In the genomic region with DNA sequence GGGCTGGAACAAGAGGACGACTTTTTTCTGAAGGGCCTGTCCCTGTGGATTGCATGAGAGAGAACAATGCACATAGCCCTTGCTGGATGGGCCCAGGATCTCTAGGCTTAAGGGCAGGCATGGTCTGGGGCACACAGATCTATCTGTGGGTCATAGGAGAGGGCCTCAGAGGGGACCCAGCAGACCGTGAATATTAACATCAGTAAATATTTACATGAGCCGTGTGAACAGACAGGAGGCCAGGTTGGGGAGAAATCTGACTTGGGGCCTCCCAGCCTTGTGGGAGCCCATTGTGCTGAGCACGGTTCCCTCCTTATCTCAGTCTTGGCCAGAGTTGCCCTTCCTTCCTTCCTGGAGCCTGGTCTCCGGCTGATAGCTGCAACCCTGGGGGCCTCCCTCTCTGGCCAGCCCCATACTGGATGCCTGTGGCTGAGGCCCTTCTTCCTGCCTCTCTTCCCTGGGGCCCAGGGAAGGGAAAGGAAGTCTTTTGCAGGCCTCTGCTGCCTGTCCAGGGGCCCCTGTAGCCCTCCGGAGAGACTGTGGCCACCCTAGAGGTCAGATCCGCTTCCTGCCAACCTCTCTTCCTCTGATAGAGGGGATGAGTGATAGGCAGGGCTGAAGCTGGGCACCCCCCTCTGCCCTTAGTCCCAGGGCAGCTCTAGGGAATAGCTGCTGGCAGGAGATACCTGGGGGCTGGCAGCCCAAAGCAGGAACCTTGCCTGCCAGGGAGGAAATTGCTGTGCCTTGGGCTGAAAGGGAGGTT, we compare ENCODE assay signal across 13 cellular contexts. TPM values are rescaled to one million over a fixed set of nuclear protein-coding genes. Genes with fewer than 3 reads are reported as not detected.
A peak's percentile ranks its signal among the peaks of the same experiment; 100 is the strongest.
DNase-seq lines count a peak whose midpoint lies in the region; ATAC-seq lines count a peak whose summit lies in the region.
"Had no signal": no experiment of that assay in that cellular context is flagged by ENCODE, and none has a peak within 500 bp of the region (broad histone marks: within the 10 kb centered on the region; RNA-seq: fewer than 3 reads in every experiment).

No MANE protein-coding gene starts in this region.

- H3K9me3 Mint-ChIP-seq in activated CD8-positive, alpha-beta T cell treated with anti-CD3 and anti-CD28 coated beads, Interleukin-2, amount 10 ng/mL, durations not matched to agents 7 days and 5 days (ENCODE audit: insufficient read depth): no peaks in the 10 kb centered on the region
- H3K9me3 Mint-ChIP-seq: T-cell had no signal

- H3K4me3 ChIP-seq in HUES6 (ENCODE audit: low read depth, low read length) (no peak overlapping the region), stomach smooth muscle (ENCODE audit: low read length in 2 of 2) (no peak overlapping the region)

- no peaks in the 10 kb centered on the region for H3K36me3 Mint-ChIP-seq in activated CD8-positive, alpha-beta T cell treated with anti-CD3 and anti-CD28 coated beads, Interleukin-2, amount 10 ng/mL, durations not matched to agents 7 days and 5 days (ENCODE audit: low read depth)

- H3K4me1 ChIP-seq in HUES6 (ENCODE audit: control insufficient read depth, insufficient read depth, low read length): peaks cover 23% of the 10 kb centered on the region
- peaks cover 44% of the 10 kb centered on the region for H3K4me1 ChIP-seq in stomach smooth muscle (ENCODE audit: control insufficient read depth, insufficient read depth, low read length)

- H3K9me3 ChIP-seq in HUES6 (ENCODE audit: control insufficient read depth, insufficient read depth, low read depth, low read length) (no peaks in the 10 kb centered on the region), stomach smooth muscle (ENCODE audit: control insufficient read depth in 2 of 2, low read length in 2 of 2) (no peaks in the 10 kb centered on the region)

- no peak for ATAC-seq in activated CD8-positive, alpha-beta T cell treated with anti-CD3 and anti-CD28 coated beads, Interleukin-2, amount 10 ng/mL, durations not matched to agents 7 days and 5 days
- ATAC-seq in HG03175 (IDR thresholded peaks at IDR 0.05; ENCODE audit: unreplicated experiment) (no peak), GM19463 (IDR thresholded peaks at IDR 0.05; ENCODE audit: unreplicated experiment) (no peak)
- ATAC-seq: T-cell had no signal

- H3K27me3 Mint-ChIP-seq in activated CD8-positive, alpha-beta T cell treated with anti-CD3 and anti-CD28 coated beads, Interleukin-2, amount 10 ng/mL, durations not matched to agents 7 days and 5 days (ENCODE audit: low read depth): no peaks in the 10 kb centered on the region
- H3K27me3 Mint-ChIP-seq: T-cell had no signal

- CTCF ChIA-PET in activated CD8-positive, alpha-beta T cell treated with anti-CD3 and anti-CD28 coated beads, Interleukin-2, amount 10 ng/mL, durations not matched to agents 7 days and 5 days (lab: Charles Lee): interaction anchor here (0.7 to 1.4 kb wide), 3 partner anchors 9 to 36 kb away, joined by 3 read pairs; no protein-coding TSS in a partner anchor

- peaks cover 3% of the 10 kb centered on the region for H3K4me1 Mint-ChIP-seq in activated CD8-positive, alpha-beta T cell treated with anti-CD3 and anti-CD28 coated beads, Interleukin-2, amount 10 ng/mL, durations not matched to agents 7 days and 5 days (ENCODE audit: low read depth)
- H3K4me1 Mint-ChIP-seq: T-cell had no signal

- POLR2A ChIA-PET in activated CD8-positive, alpha-beta T cell treated with anti-CD3 and anti-CD28 coated beads, Interleukin-2, amount 10 ng/mL, durations not matched to agents 7 days and 5 days (lab: Charles Lee): no interaction called here

- H3K9ac ChIP-seq in HUES6 (ENCODE audit: low read length) (no peak overlapping the region), stomach smooth muscle (ENCODE audit: low read length in 2 of 2) (peak overlapping the region in 1 of 2 donors; percentile 13)

- H3K36me3 ChIP-seq in HUES6 (ENCODE audit: control insufficient read depth, insufficient read depth, low read length) (peaks cover 7% of the 10 kb centered on the region; the same call in 1 of the 2 replicates), stomach smooth muscle (ENCODE audit: control insufficient read depth in 2 of 2, insufficient read depth in 2 of 2, low read length in 2 of 2) (peaks cover 16 to 42% of the 10 kb centered on the region in 2 donors)

- DNase-seq in caudate nucleus (lab: John Stamatoyannopoulos, UW) (no peak), left kidney (ENCODE audit: low read depth, low spot score) (peak; percentile 69), NCI-H524 (lab: John Stamatoyannopoulos, UW) (no peak)
- DNase-seq in activated CD8-positive, alpha-beta T cell treated with anti-CD3 and anti-CD28 coated beads, Interleukin-2, amount 10 ng/mL, durations not matched to agents 7 days and 5 days: no peak
- DNase-seq: activated T-cell treated with anti-CD3 and anti-CD28 coated beads for 4 hours; central memory CD4-positive, alpha-beta T cell; glutamatergic neuron; NCI-H69; T-cell had no signal

- no peak overlapping the region for H3K4me3 Mint-ChIP-seq in activated CD8-positive, alpha-beta T cell treated with anti-CD3 and anti-CD28 coated beads, Interleukin-2, amount 10 ng/mL, durations not matched to agents 7 days and 5 days
- H3K4me3 Mint-ChIP-seq: T-cell had no signal

- H3K27ac ChIP-seq in HUES6 (ENCODE audit: low read depth, low read length): peak overlapping the region; percentile 18; the same call in 1 of the 2 replicates
- H3K27ac ChIP-seq in caudate nucleus (ENCODE audit: low read depth, low read length): peak overlapping the region; percentile 30
- H3K27ac ChIP-seq in stomach smooth muscle (ENCODE audit: low read length): peak overlapping the region; percentile 18

- no peaks in the 10 kb centered on the region for H3K27me3 ChIP-seq in HUES6 (ENCODE audit: control insufficient read depth, insufficient read depth, low read length)
- no peaks in the 10 kb centered on the region for H3K27me3 ChIP-seq in stomach smooth muscle (ENCODE audit: control insufficient read depth in 1 of 2, insufficient read depth in 2 of 2, low read length in 2 of 2)

- no peak overlapping the region for H3K27ac Mint-ChIP-seq in activated CD8-positive, alpha-beta T cell treated with anti-CD3 and anti-CD28 coated beads, Interleukin-2, amount 10 ng/mL, durations not matched to agents 7 days and 5 days
- H3K27ac Mint-ChIP-seq: T-cell had no signal

RNA-seq across cellular contexts. Expression of a gene that starts 44.5 kb away (rescaled TPM):
- total RNA-seq in activated CD8-positive, alpha-beta T cell treated with anti-CD3 and anti-CD28 coated beads, Interleukin-2, amount 10 ng/mL, durations not matched to agents 7 days and 5 days: 10 to 100 TPM; 45.0 to 47.1 TPM
